ENCODE assay signal across 1 cellular context in the genomic region with DNA sequence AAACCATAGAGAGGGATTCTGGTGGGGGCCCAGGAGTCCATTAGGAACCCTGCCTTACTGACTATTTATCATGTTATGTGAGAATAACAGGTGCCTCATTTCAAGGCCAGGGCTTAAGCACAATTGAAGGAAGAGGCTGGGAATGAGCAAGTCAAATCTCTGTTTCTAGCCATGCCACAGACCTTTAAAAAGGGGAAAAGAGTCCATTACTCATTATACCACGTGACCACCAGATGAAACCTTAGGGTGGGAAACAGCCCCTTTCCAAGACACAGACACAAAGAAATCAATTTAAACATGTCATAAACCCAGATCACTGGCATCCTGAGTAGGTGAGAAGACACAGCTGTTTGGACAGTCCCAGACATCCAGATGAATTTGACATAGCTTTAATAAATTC.
TF ChIP-seq lines count a peak whose summit lies in the region.

No MANE protein-coding gene starts in this region.

TF ChIP-seq in GM12878, 131 proteins besides CTCF, POLR2A, EP300 and RAD21 (continued from another document):
- TF ChIP-seq, protein P1, sequence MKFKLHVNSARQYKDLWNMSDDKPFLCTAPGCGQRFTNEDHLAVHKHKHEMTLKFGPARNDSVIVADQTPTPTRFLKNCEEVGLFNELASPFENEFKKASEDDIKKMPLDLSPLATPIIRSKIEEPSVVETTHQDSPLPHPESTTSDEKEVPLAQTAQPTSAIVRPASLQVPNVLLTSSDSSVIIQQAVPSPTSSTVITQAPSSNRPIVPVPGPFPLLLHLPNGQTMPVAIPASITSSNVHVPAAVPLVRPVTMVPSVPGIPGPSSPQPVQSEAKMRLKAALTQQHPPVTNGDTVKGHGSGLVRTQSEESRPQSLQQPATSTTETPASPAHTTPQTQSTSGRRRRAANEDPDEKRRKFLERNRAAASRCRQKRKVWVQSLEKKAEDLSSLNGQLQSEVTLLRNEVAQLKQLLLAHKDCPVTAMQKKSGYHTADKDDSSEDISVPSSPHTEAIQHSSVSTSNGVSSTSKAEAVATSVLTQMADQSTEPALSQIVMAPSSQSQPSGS (IDR thresholded peaks at IDR 0.05; ENCODE audit: low read length), result no peak
- no peak for TF ChIP-seq GABPA (IDR thresholded peaks at IDR 0.05; ENCODE audit: low read depth)
